ENCODE assay signal across 1 cellular context in the genomic region with DNA sequence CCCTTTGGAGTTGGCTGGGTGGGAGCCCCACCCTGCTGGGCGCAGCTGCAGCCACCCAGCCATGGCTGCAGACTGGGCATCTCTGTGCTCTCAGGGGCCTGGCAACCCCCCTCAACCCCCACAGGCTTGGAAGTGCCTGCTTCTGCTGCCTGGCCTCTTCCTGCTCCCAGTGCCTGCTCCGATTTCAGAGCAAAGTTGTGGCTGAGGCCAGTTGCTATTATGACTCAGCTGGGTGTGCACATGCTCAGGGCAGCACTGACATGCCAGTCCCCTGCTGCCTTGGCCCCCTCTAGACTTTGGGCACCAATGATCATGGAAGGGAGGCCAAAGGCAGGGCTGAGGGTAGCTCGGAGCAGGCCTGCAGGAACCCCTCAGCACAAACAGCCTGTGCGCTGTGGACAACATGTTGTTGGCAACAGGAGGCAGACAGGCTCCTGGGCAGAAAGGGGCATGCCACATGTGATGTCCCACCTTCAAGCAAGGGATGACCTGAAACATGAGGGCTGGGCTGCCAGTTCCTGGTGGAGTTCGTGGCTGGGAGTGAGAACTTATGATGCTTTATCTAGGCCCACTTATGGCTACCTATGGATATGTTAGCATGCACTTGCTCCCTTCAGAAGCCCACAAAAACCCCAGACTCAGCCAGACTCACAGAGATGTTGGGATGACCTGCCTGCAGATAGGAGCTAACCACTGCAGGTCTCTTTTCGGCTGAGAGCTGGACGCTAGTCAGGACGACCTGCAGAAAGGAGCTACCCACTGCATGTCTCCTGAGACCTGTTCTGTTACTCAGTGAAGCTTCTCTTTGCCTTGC.
TF ChIP-seq lines count a peak whose summit lies in the region.

No MANE protein-coding gene starts in this region.

TF ChIP-seq in IMR-90, 13 proteins besides CTCF, POLR2A, EP300 and RAD21:
- TF ChIP-seq MAFK (IDR thresholded peaks at IDR 0.05; ENCODE audit: low read depth, low read length) (no peak), MAZ (IDR thresholded peaks at IDR 0.05; ENCODE audit: borderline replicate concordance, low read depth, low read length) (no peak), NFE2L2 (IDR thresholded peaks at IDR 0.05; ENCODE audit: low read depth, low read length) (no peak), MXI1 (IDR thresholded peaks at IDR 0.05; ENCODE audit: borderline replicate concordance, low read depth, low read length) (no peak), RFX5 (IDR thresholded peaks at IDR 0.05; ENCODE audit: low read depth, low read length) (no peak), RCOR1 (IDR thresholded peaks at IDR 0.05; ENCODE audit: insufficient replicate concordance, low read length) (no peak), BHLHE40 (IDR thresholded peaks at IDR 0.05; ENCODE audit: low read depth, low read length) (no peak), CEBPB (IDR thresholded peaks at IDR 0.05; ENCODE audit: low read depth, low read length) (no peak), SMC3 (IDR thresholded peaks at IDR 0.05; ENCODE audit: low read depth, low read length) (no peak), CHD1 (IDR thresholded peaks at IDR 0.05; ENCODE audit: low read depth, low read length) (no peak), FOS (IDR thresholded peaks at IDR 0.05; ENCODE audit: low read depth, low read length) (no peak)
- TF ChIP-seq, protein P1, sequence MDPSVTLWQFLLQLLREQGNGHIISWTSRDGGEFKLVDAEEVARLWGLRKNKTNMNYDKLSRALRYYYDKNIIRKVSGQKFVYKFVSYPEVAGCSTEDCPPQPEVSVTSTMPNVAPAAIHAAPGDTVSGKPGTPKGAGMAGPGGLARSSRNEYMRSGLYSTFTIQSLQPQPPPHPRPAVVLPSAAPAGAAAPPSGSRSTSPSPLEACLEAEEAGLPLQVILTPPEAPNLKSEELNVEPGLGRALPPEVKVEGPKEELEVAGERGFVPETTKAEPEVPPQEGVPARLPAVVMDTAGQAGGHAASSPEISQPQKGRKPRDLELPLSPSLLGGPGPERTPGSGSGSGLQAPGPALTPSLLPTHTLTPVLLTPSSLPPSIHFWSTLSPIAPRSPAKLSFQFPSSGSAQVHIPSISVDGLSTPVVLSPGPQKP (IDR thresholded peaks at IDR 0.05; ENCODE audit: borderline replicate concordance, low read depth, low read length), result no peak
- TF ChIP-seq, protein P2, sequence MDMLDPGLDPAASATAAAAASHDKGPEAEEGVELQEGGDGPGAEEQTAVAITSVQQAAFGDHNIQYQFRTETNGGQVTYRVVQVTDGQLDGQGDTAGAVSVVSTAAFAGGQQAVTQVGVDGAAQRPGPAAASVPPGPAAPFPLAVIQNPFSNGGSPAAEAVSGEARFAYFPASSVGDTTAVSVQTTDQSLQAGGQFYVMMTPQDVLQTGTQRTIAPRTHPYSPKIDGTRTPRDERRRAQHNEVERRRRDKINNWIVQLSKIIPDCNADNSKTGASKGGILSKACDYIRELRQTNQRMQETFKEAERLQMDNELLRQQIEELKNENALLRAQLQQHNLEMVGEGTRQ (IDR thresholded peaks at IDR 0.05; ENCODE audit: low read depth, low read length), result no peak
